In genomic region chr13:31043891-31044657, GRCh38 we compare ENCODE assay signal across 8 cellular contexts.
DNase-seq lines count a peak whose midpoint lies in the region; ATAC-seq, FAIRE-seq and TF ChIP-seq lines count a peak whose summit lies in the region.

No MANE protein-coding gene starts in this region.

- DNase-seq in GM12891 (ENCODE audit: insufficient read length, low spot score) (peak; percentile 63), NCI-H1105 treated with DMSO at 0.1 percent for 48 hours (lab: John Stamatoyannopoulos, UW) (peak; percentile 66), T-cell (peak; percentile 54 to 80 (median 72)), cardiac septum (ENCODE audit: low spot score) (peak; percentile 88), renal cortical epithelial cell (ENCODE audit: low read depth) (peak; percentile 68)
- peak; percentile 79 for DNase-seq in activated naive CD8-positive, alpha-beta T cell treated with anti-CD3 and anti-CD28 coated beads, Interleukin-2, amount 10 ng/mL, durations not matched to agents 7 days and 5 days

- peaks cover 3 to 12% of the 10 kb centered on the region in 2 donors for H3K27me3 Mint-ChIP-seq in T-cell
- peaks cover 17% of the 10 kb centered on the region for H3K27me3 Mint-ChIP-seq in activated naive CD8-positive, alpha-beta T cell treated with anti-CD3 and anti-CD28 coated beads, Interleukin-2, amount 10 ng/mL, durations not matched to agents 7 days and 5 days

- H3K4me1 Mint-ChIP-seq in T-cell: peaks cover 28 to 47% (median 40%) of the 10 kb centered on the region in 3 donors
- H3K4me1 Mint-ChIP-seq in activated naive CD8-positive, alpha-beta T cell treated with anti-CD3 and anti-CD28 coated beads, Interleukin-2, amount 10 ng/mL, durations not matched to agents 7 days and 5 days: peaks cover 55% of the 10 kb centered on the region

- intact Hi-C loops in cardiac septum (cut with DNase I): loop anchor here (10.0 kb wide), 4 partner anchors 179 to 909 kb away; no protein-coding TSS in a partner anchor

- ATAC-seq in HG02642 (IDR thresholded peaks at IDR 0.05; ENCODE audit: poor library complexity, unreplicated experiment): peak; percentile 88
- peak; percentile 73 to 92 (median 80) for ATAC-seq in T-cell (replicated peaks in 1 of 4)
- ATAC-seq in activated naive CD8-positive, alpha-beta T cell treated with anti-CD3 and anti-CD28 coated beads, Interleukin-2, amount 10 ng/mL, durations not matched to agents 7 days and 5 days (ENCODE audit: low read depth): peak; percentile 65
- no peak for ATAC-seq in HG02623 (IDR thresholded peaks at IDR 0.05; ENCODE audit: unreplicated experiment)

- TF ChIP-seq POLR2A in GM12891 (IDR thresholded peaks at IDR 0.05; ENCODE audit: low read depth, low read length): no peak

- FAIRE-seq in GM12891 (lab: Jason Lieb, UNC): peak; percentile 96

- H3K4me3 Mint-ChIP-seq in T-cell: peak overlapping the region in 1 of 3 donors; percentile 35
- H3K4me3 Mint-ChIP-seq in activated naive CD8-positive, alpha-beta T cell treated with anti-CD3 and anti-CD28 coated beads, Interleukin-2, amount 10 ng/mL, durations not matched to agents 7 days and 5 days: peak overlapping the region; percentile 29

- H3K9me3 Mint-ChIP-seq in T-cell: no peaks in the 10 kb centered on the region
- H3K9me3 Mint-ChIP-seq in activated naive CD8-positive, alpha-beta T cell treated with anti-CD3 and anti-CD28 coated beads, Interleukin-2, amount 10 ng/mL, durations not matched to agents 7 days and 5 days: no peaks in the 10 kb centered on the region

- POLR2A ChIA-PET in T-cell (lab: Charles Lee): interaction anchor here (0.6 to 1.1 kb wide), 2 partner anchors 112 to 1164 kb away, joined by 5 to 8 read pairs; no protein-coding TSS in a partner anchor
- POLR2A ChIA-PET in activated naive CD8-positive, alpha-beta T cell treated with anti-CD3 and anti-CD28 coated beads, Interleukin-2, amount 10 ng/mL, durations not matched to agents 7 days and 5 days (lab: Charles Lee): interaction anchor here (0.6 to 1.3 kb wide), 5 partner anchors 9 to 669 kb away, joined by 3 to 4 read pairs (median 3); partner anchors contain the start of gene HSPH1

- H3K27ac Mint-ChIP-seq in T-cell: peak overlapping the region in 1 of 2 donors; percentile 77
- H3K27ac Mint-ChIP-seq in activated naive CD8-positive, alpha-beta T cell treated with anti-CD3 and anti-CD28 coated beads, Interleukin-2, amount 10 ng/mL, durations not matched to agents 7 days and 5 days: peak overlapping the region; percentile 12

- no peaks in the 10 kb centered on the region for H3K36me3 Mint-ChIP-seq in T-cell
- peaks cover 3% of the 10 kb centered on the region for H3K36me3 Mint-ChIP-seq in activated naive CD8-positive, alpha-beta T cell treated with anti-CD3 and anti-CD28 coated beads, Interleukin-2, amount 10 ng/mL, durations not matched to agents 7 days and 5 days

- CTCF ChIA-PET in T-cell (lab: Charles Lee): interaction anchor here (0.5 to 2.0 kb wide), 13 partner anchors 9 to 912 kb away, joined by 3 to 9 read pairs (median 4); no protein-coding TSS in a partner anchor

TF ChIP-seq in GM12891, 5 proteins besides CTCF, POLR2A, EP300 and RAD21:
- TF ChIP-seq POU2F2 (IDR thresholded peaks at IDR 0.05; ENCODE audit: low read depth, low read length): peak; percentile 71; the same call in 1 of the 2 replicates
- 0 out of 2 replicates have a peak, but pooled peaks have one; percentile 28 for TF ChIP-seq SPI1 (IDR thresholded peaks at IDR 0.05; ENCODE audit: low read depth, low read length)
- TF ChIP-seq PAX5 (IDR thresholded peaks at IDR 0.05; ENCODE audit: insufficient read depth, low read length, severe bottlenecking): no peak
